In the genomic region with DNA sequence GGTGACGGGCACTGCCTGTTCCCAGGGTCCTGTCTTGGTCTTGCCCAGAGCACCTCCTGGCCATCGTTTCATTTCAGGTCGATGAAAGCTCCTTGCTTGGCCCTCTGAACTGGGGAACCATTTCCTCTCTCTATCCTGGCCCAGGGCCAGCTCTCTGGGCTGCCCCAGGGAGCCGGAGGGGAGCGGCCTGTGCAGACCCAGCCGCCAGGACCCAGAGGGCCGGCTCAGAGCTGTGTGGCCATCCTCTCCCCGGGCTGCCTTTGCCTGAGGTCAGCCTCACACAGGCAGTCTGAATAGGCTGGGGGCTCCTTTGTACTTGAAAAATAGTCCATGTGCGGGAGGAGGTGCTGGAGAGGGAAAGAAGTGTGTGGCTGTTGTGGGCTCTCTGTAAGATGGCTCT, we compare ENCODE assay signal across 22 cellular contexts.
DNase-seq lines count a peak whose midpoint lies in the region; FAIRE-seq and TF ChIP-seq lines count a peak whose summit lies in the region.
"Had no signal": no experiment of that assay in that cellular context is flagged by ENCODE, and none has a peak within 500 bp of the region (broad histone marks: within the 10 kb centered on the region; RNA-seq: fewer than 3 reads in every experiment).

No MANE protein-coding gene starts in this region.

- H4K20me1 ChIP-seq in H1 (replicated peaks in 1 of 2; ENCODE audit: control insufficient read depth in 1 of 2, insufficient read depth in 2 of 2, low read length in 2 of 2) (peaks cover 0 to 7% of the 10 kb centered on the region in 2 experiments), osteoblast (ENCODE audit: insufficient read depth, low read length) (no peaks in the 10 kb centered on the region)

- H4K91ac ChIP-seq in H1 (replicated peaks; ENCODE audit: insufficient read length, low read length) = no peak overlapping the region

- FAIRE-seq in H1 (lab: Jason Lieb, UNC) (no peak), RCC 7860 (lab: Jason Lieb, UNC) (no peak)

- TF ChIP-seq POLR2A in H1 (IDR thresholded peaks at IDR 0.05; ENCODE audit: control extremely low read depth in 1 of 2, low read depth in 2 of 2, low read length in 2 of 2) = no peak

- H3K9me3 ChIP-seq in H1 (ENCODE audit: insufficient read depth in 2 of 2, low read depth in 1 of 2, low read length in 1 of 2) (peaks cover 0 to 5% of the 10 kb centered on the region in 2 experiments; a peak in 1 of 4 replicates), osteoblast (ENCODE audit: low read depth, low read length) (no peaks in the 10 kb centered on the region)
- H3K9me3 ChIP-seq: MG63, SJCRH30 had no signal

- H2BK15ac ChIP-seq in H1 (ENCODE audit: low read length) = no peak overlapping the region

- 0 out of 2 replicates have a peak overlapping the region, but pooled peaks have one; percentile 53 for H2AK5ac ChIP-seq in H1 (ENCODE audit: low read depth, low read length)

- CTCF ChIA-PET in H1 (lab: Charles Lee; ENCODE audit: partially characterized antibody) = interaction anchor here (1.2 to 2.0 kb wide), 3 partner anchors 10 to 42 kb away, joined by 3 to 4 read pairs (median 4); no protein-coding TSS in a partner anchor

- H3K23me2 ChIP-seq in H1 (ENCODE audit: low read depth, low read length) = peaks cover 24% of the 10 kb centered on the region

- no peak for TF ChIP-seq RAD21 in H1 (IDR thresholded peaks at IDR 0.05 in 1 of 2, conservative IDR thresholded peaks at IDR 0.05 in 1 of 2; ENCODE audit: low read depth in 2 of 2, low read length in 2 of 2)

- H3K4me2 ChIP-seq in H1 (ENCODE audit: insufficient read depth in 1 of 2, low read depth in 2 of 2, low read length in 2 of 2) (no peak overlapping the region), osteoblast (ENCODE audit: insufficient read depth, low read length) (no peak overlapping the region)

- DNase-seq in NCI-H146 (lab: John Stamatoyannopoulos, UW) = peak; percentile 6
- DNase-seq in NCI-H146 treated with DMSO at 0.1 percent for 48 hours (lab: John Stamatoyannopoulos, UW; ENCODE audit: unreplicated experiment) = no peak
- DNase-seq in DMS79 (lab: John Stamatoyannopoulos, UW) = peak; percentile 18
- no peak for DNase-seq in H1 (ENCODE audit: low read depth in 1 of 2, low spot score in 2 of 2)
- DNase-seq in osteoblast (ENCODE audit: insufficient read length, low spot score, missing footprints) = peak; percentile 25
- no peak for DNase-seq in DMS 273 treated with DMSO at 0.1 percent for 48 hours (lab: John Stamatoyannopoulos, UW)
- no peak for DNase-seq in GM19240 (ENCODE audit: insufficient read length, low spot score)
- no peak for DNase-seq in RCC 7860 (ENCODE audit: low spot score)
- DNase-seq: 8988T; CD8-positive, alpha-beta memory T cell; DMS53; H7; HFFc6; MG63; NCI-H1048; NCI-H1436 treated with DMSO at 0.1 percent for 48 hours; NCI-H2029 treated with DMSO at 0.1 percent for 48 hours; NCI-H226; NCI-H774; NK-92 treated with Interleukin-12 subunit alpha and Interleukin-12 subunit beta, amount 100 ng/mL, for 24 hours had no signal

- no peak overlapping the region for H2BK20ac ChIP-seq in H1 (ENCODE audit: low read length)

- H2BK5ac ChIP-seq in H1 (ENCODE audit: low read depth, low read length) = no peak overlapping the region

- no peak overlapping the region for H3K9ac ChIP-seq in H1 (replicated peaks in 1 of 4; ENCODE audit: extremely low read depth in 1 of 4, low read depth in 3 of 4, low read length in 3 of 4)

- H3K14ac ChIP-seq in H1 (ENCODE audit: insufficient read length) = no peak overlapping the region

- H3K27me3 ChIP-seq in H1 (replicated peaks in 1 of 4; ENCODE audit: control insufficient read depth in 3 of 4, extremely low read depth in 1 of 4, insufficient read depth in 3 of 4, low read length in 3 of 4) = no peaks in the 10 kb centered on the region
- no peaks in the 10 kb centered on the region for H3K27me3 ChIP-seq in osteoblast (ENCODE audit: insufficient read depth, low read length)
- H3K27me3 ChIP-seq: MG63 had no signal

- H3K56ac ChIP-seq in H1 (replicated peaks; ENCODE audit: insufficient read length, low read depth, low read length) = no peak overlapping the region

- H4K8ac ChIP-seq in H1 (ENCODE audit: extremely low read depth, insufficient read depth, low read length) = no peak overlapping the region

- TF ChIP-seq EP300 in H1 (IDR thresholded peaks at IDR 0.05; ENCODE audit: borderline replicate concordance in 1 of 2, low read depth in 2 of 2, low read length in 2 of 2) = no peak

- no peak overlapping the region for H2AFZ ChIP-seq in H1 (ENCODE audit: low read length)
- no peak overlapping the region for H2AFZ ChIP-seq in osteoblast (ENCODE audit: low read length)

- no peak overlapping the region for H2BK12ac ChIP-seq in H1 (ENCODE audit: low read depth, low read length)

- H3K36me3 ChIP-seq in H1 (ENCODE audit: control insufficient read depth in 2 of 4, insufficient read depth in 4 of 4, low read length in 3 of 4) = peaks cover 0 to 3% (median 0%) of the 10 kb centered on the region in 4 experiments; a peak in 1 of 8 replicates
- H3K36me3 ChIP-seq in osteoblast (ENCODE audit: insufficient read depth, low read length) = no peaks in the 10 kb centered on the region
- H3K36me3 ChIP-seq: MG63, SJCRH30 had no signal

- no peak overlapping the region for H3K4me3 ChIP-seq in H1 (ENCODE audit: extremely low read depth in 1 of 4, insufficient read depth in 2 of 4, low read depth in 3 of 4, low read length in 4 of 4)
- H3K4me3 ChIP-seq in osteoblast (ENCODE audit: insufficient read depth, low read length) = no peak overlapping the region
- H3K4me3 ChIP-seq: MG63, SJCRH30 had no signal

- H2BK120ac ChIP-seq in H1 (replicated peaks; ENCODE audit: low read depth, low read length) = no peak overlapping the region

- no peak overlapping the region for H3K18ac ChIP-seq in H1 (ENCODE audit: extremely low read depth, low read length)

- H3K27ac ChIP-seq in H1 (ENCODE audit: low read depth, low read length) (no peak overlapping the region), osteoblast (ENCODE audit: low read depth, low read length) (no peak overlapping the region)
- H3K27ac ChIP-seq: C4-2B, SJCRH30 had no signal

- WGBS in H1 (ENCODE audit: extremely low coverage in 1 of 2, insufficient coverage in 1 of 2, insufficient read length in 1 of 2, insufficient replicate concordance in 2 of 2, low coverage in 1 of 2, low lambda C conversion rate in 2 of 2, missing lambda C conversion rate in 1 of 2), 2 experiments = 87% methylated on average over 8 of the region's 9 CpGs; no CpG with 5 or more reads in 1 of the 2 experiments

- no peak overlapping the region for H3K23ac ChIP-seq in H1 (ENCODE audit: insufficient read length)

- H4K5ac ChIP-seq in H1 (ENCODE audit: insufficient read length, low read depth, low read length) = no peak overlapping the region

- peaks cover 0 to 4% (median 3%) of the 10 kb centered on the region in 4 experiments; a peak in 2 of 7 replicates for H3K4me1 ChIP-seq in H1 (replicated peaks in 1 of 4; ENCODE audit: control insufficient read depth in 3 of 4, insufficient read depth in 4 of 4, low read length in 3 of 4)
- H3K4me1 ChIP-seq in osteoblast (ENCODE audit: insufficient read depth, low read length) = peaks cover 9% of the 10 kb centered on the region
- H3K4me1 ChIP-seq: SJCRH30 had no signal

- no peak overlapping the region for H3K4ac ChIP-seq in H1 (replicated peaks; ENCODE audit: insufficient read length, low read depth, low read length)

- TF ChIP-seq CTCF in H1 (IDR thresholded peaks at IDR 0.05; ENCODE audit: control extremely low read depth in 1 of 3, insufficient read depth in 1 of 3, low read depth in 1 of 3, low read length in 3 of 3) (no peak), osteoblast (IDR thresholded peaks at IDR 0.05; ENCODE audit: extremely low read depth, low read depth, low read length) (no peak)

- POLR2A ChIA-PET in H1 (lab: Charles Lee; ENCODE audit: partially characterized antibody) = no interaction called here

- H3K79me2 ChIP-seq in H1 (ENCODE audit: control insufficient read depth in 1 of 2, insufficient read depth in 2 of 2, low read length in 2 of 2) (no peaks in the 10 kb centered on the region), osteoblast (ENCODE audit: insufficient read depth, low read length) (no peaks in the 10 kb centered on the region)

- H3K79me1 ChIP-seq in H1 (ENCODE audit: low read depth, low read length) = no peaks in the 10 kb centered on the region

TF ChIP-seq in H1, 55 proteins besides CTCF, POLR2A, EP300 and RAD21 (continues in another document):
- TF ChIP-seq SAP30 (IDR thresholded peaks at IDR 0.05; ENCODE audit: insufficient read depth, insufficient replicate concordance, low read length) (no peak), RXRA (IDR thresholded peaks at IDR 0.05; ENCODE audit: insufficient read depth, low read depth, low read length) (no peak), ZNF274 (IDR thresholded peaks at IDR 0.05; ENCODE audit: borderline replicate concordance, extremely low read depth, low read length) (no peak), NRF1 (IDR thresholded peaks at IDR 0.05; ENCODE audit: low read depth, low read length) (no peak), SIRT6 (IDR thresholded peaks at IDR 0.05; ENCODE audit: low read length) (no peak), RFX5 (IDR thresholded peaks at IDR 0.05; ENCODE audit: borderline replicate concordance, low read depth, low read length) (no peak), TBP (IDR thresholded peaks at IDR 0.05; ENCODE audit: low read depth, low read length) (no peak), SIN3A (conservative IDR thresholded peaks at IDR 0.05 in 1 of 2, IDR thresholded peaks at IDR 0.05 in 1 of 2; ENCODE audit: low read depth in 1 of 2, low read length in 2 of 2) (no peak), JUN (IDR thresholded peaks at IDR 0.05; ENCODE audit: low read depth, low read length) (no peak), MAFK (IDR thresholded peaks at IDR 0.05; ENCODE audit: low read depth, low read length) (no peak), SP4 (IDR thresholded peaks at IDR 0.05; ENCODE audit: low read length) (no peak), SP2 (IDR thresholded peaks at IDR 0.05; ENCODE audit: low read length) (no peak), TEAD4 (IDR thresholded peaks at IDR 0.05; ENCODE audit: low read depth, low read length) (no peak), POLR2AphosphoS5 (IDR thresholded peaks at IDR 0.05; ENCODE audit: low read depth, low read length) (no peak)

Comparison
In these comparisons a context has a peak if more than half of its experiments do, and no peak if none do; other contexts are left out.
1. DNase-seq: peak in NCI-H146 (single experiment), DMS79 (single experiment) and osteoblast (single experiment); none in NCI-H146 treated with DMSO at 0.1 percent for 48 hours (single experiment), H1 (0 of 2), DMS 273 treated with DMSO at 0.1 percent for 48 hours (single experiment), GM19240 (single experiment) and RCC 7860 (single experiment).